Comparison of ENCODE assay signal across 2 cellular contexts in genomic region chr1:201537467-201537866, GRCh38.
TF ChIP-seq lines count a peak whose summit lies in the region.

No MANE protein-coding gene starts in this region.

TF ChIP-seq in SK-N-SH, 30 proteins besides CTCF, POLR2A, EP300 and RAD21 (continued from another document):
- no peak for TF ChIP-seq SMC3 (IDR thresholded peaks at IDR 0.05; ENCODE audit: low read depth, low read length)
- TF ChIP-seq GATA2 (CRISPR knock-in tag; IDR thresholded peaks at IDR 0.05) = no peak
- no peak for TF ChIP-seq JUND (IDR thresholded peaks at IDR 0.05)
- TF ChIP-seq NFIC (IDR thresholded peaks at IDR 0.05; ENCODE audit: borderline replicate concordance) = no peak
- TF ChIP-seq ELF1 (IDR thresholded peaks at IDR 0.05) = no peak
- TF ChIP-seq RXRA (IDR thresholded peaks at IDR 0.05; ENCODE audit: borderline replicate concordance, low read depth) = no peak
- TF ChIP-seq TCF12 (IDR thresholded peaks at IDR 0.05) = no peak
- TF ChIP-seq SIN3A (IDR thresholded peaks at IDR 0.05; ENCODE audit: borderline replicate concordance, low read depth, low read length) = no peak
- TF ChIP-seq PBX3 (IDR thresholded peaks at IDR 0.05) = no peak

TF ChIP-seq in SK-N-SH treated with all-trans-retinoic acid at 6 μM for 48 hours, 23 proteins besides CTCF, POLR2A, EP300 and RAD21 (continued from another document):
- TF ChIP-seq CSRNP3 (CRISPR knock-in tag; IDR thresholded peaks at IDR 0.05) = no peak
- TF ChIP-seq TCF4 (CRISPR knock-in tag; IDR thresholded peaks at IDR 0.05; ENCODE audit: borderline replicate concordance) = no peak
- no peak for TF ChIP-seq GLIS3 (CRISPR knock-in tag; IDR thresholded peaks at IDR 0.05)
- TF ChIP-seq TOX (CRISPR knock-in tag; IDR thresholded peaks at IDR 0.05; ENCODE audit: borderline replicate concordance) = no peak
- no peak for TF ChIP-seq ESRRG (CRISPR knock-in tag; IDR thresholded peaks at IDR 0.05)
- TF ChIP-seq ZFP3 (CRISPR knock-in tag; IDR thresholded peaks at IDR 0.05) = no peak
- no peak for TF ChIP-seq RARB (CRISPR knock-in tag; IDR thresholded peaks at IDR 0.05)
- TF ChIP-seq ZNF8 (CRISPR knock-in tag; IDR thresholded peaks at IDR 0.05) = no peak
- TF ChIP-seq CREB5 (CRISPR knock-in tag; IDR thresholded peaks at IDR 0.05; ENCODE audit: low read depth) = no peak
- no peak for TF ChIP-seq POU6F1 (CRISPR knock-in tag; IDR thresholded peaks at IDR 0.05; ENCODE audit: borderline replicate concordance, low read depth)
- no peak for TF ChIP-seq PPARA (CRISPR knock-in tag; IDR thresholded peaks at IDR 0.05; ENCODE audit: borderline replicate concordance)
- no peak for TF ChIP-seq PATZ1 (CRISPR knock-in tag; IDR thresholded peaks at IDR 0.05; ENCODE audit: borderline replicate concordance)
- no peak for TF ChIP-seq ARNTL (CRISPR knock-in tag; IDR thresholded peaks at IDR 0.05; ENCODE audit: borderline replicate concordance, low read depth)
- no peak for TF ChIP-seq ZNF565 (CRISPR knock-in tag; conservative IDR thresholded peaks at IDR 0.05; ENCODE audit: low read depth)
TF ChIP-seq in SK-N-SH treated with all-trans-retinoic acid at 6 μM for 48 hours: peak in this region for 0.
